ENCODE assay signal across 13 cellular contexts in the genomic region with DNA sequence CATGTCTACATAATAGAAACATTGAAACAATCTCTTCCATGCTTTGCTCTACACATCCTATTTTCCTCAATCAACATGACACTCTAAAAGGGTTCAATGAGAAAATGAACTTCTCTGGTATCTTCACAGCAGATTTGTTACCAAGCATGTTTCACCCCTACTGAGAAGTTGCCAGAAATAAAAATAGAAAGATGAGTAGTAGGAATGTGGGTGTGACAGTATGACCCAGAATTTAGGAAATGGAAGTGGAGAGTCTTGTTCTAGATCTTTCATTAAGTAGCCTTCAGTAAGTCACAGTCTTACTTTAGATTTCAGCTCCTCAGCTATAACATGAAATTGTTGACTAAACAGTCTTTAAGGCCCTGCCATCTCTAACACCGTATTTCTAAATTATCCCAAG.
A peak's percentile ranks its signal among the peaks of the same experiment; 100 is the strongest.
DNase-seq lines count a peak whose midpoint lies in the region; TF ChIP-seq lines count a peak whose summit lies in the region.
"Had no signal": no experiment of that assay in that cellular context is flagged by ENCODE, and none has a peak within 500 bp of the region (broad histone marks: within the 10 kb centered on the region; RNA-seq: fewer than 3 reads in every experiment).

No MANE protein-coding gene starts in this region.

- DNase-seq in LHCN-M2 (ENCODE audit: low read depth) (peak; percentile 34), epithelial cell of esophagus (ENCODE audit: low read depth) (peak; percentile 16), ovary (no peak), mesendoderm (no peak)
- no peak for DNase-seq in activated T-cell treated with anti-CD3 and anti-CD28 coated beads, Interleukin-2, amount 50 U/mL, for 24 hours
- DNase-seq: CD8-positive, alpha-beta T cell; COR-L47; DMS53; GF-D8 had no signal

- intact Hi-C loops in ovary (cut with DNase I), result no loop called here

- no peak overlapping the region for H2AK5ac ChIP-seq in mesendoderm (ENCODE audit: low read length)

- no peaks in the 10 kb centered on the region for H3K27me3 Mint-ChIP-seq in activated T-cell treated with anti-CD3 and anti-CD28 coated beads, Interleukin-2, amount 50 U/mL, for 24 hours

- H2BK120ac ChIP-seq in mesendoderm (ENCODE audit: low read depth, low read length), result no peak overlapping the region

- no peak overlapping the region for H2BK5ac ChIP-seq in mesendoderm (ENCODE audit: low read length)

- TF ChIP-seq EP300 in neural cell (conservative IDR thresholded peaks at IDR 0.05; ENCODE audit: poor library complexity, severe bottlenecking), result no peak
- no peak for TF ChIP-seq EP300 in ovary (IDR thresholded peaks at IDR 0.05)

- no peak overlapping the region for H3K4me3 Mint-ChIP-seq in activated T-cell treated with anti-CD3 and anti-CD28 coated beads, Interleukin-2, amount 50 U/mL, for 24 hours
- H3K4me3 Mint-ChIP-seq: CD14-positive monocyte; CD8-positive, alpha-beta T cell had no signal

- H3K56ac ChIP-seq in mesendoderm (ENCODE audit: low read length), result no peak overlapping the region

- H3K79me2 ChIP-seq in neural cell (replicated peaks; ENCODE audit: insufficient read depth, low read length) (no peaks in the 10 kb centered on the region), mesendoderm (ENCODE audit: control insufficient read depth, insufficient read depth, low read length) (no peaks in the 10 kb centered on the region)

- H3K36me3 ChIP-seq in neural cell (ENCODE audit: insufficient read depth, low read length) (no peaks in the 10 kb centered on the region), skeletal muscle tissue (ENCODE audit: control insufficient read depth in 3 of 3, insufficient read depth in 3 of 3, low read length in 3 of 3) (no peaks in the 10 kb centered on the region), ovary (no peaks in the 10 kb centered on the region), mesendoderm (ENCODE audit: control insufficient read depth, insufficient read depth, low read length) (no peaks in the 10 kb centered on the region)

- 89 to 95% (median 95%) methylated on average over 1 of the region's 1 CpG for WGBS in ovary, 3 donors
- WGBS in mesendoderm (ENCODE audit: extremely low coverage, insufficient coverage, low lambda C conversion rate), result no CpG with 5 or more reads among the region's 1 CpG

- H3K27ac Mint-ChIP-seq in activated T-cell treated with anti-CD3 and anti-CD28 coated beads, Interleukin-2, amount 50 U/mL, for 24 hours, result no peak overlapping the region
- H3K27ac Mint-ChIP-seq: CD14-positive monocyte; CD8-positive, alpha-beta T cell had no signal

- H2AFZ ChIP-seq in neural cell (ENCODE audit: low read depth, low read length), result no peak overlapping the region

- TF ChIP-seq CTCF in epithelial cell of esophagus (IDR thresholded peaks at IDR 0.05; ENCODE audit: insufficient read depth, low read depth, low read length, missing control alignments), result no peak
- no peak for TF ChIP-seq CTCF in neural cell (IDR thresholded peaks at IDR 0.05; ENCODE audit: poor library complexity, severe bottlenecking)
- no peak for TF ChIP-seq CTCF in ovary (IDR thresholded peaks at IDR 0.05)

- no peak for TF ChIP-seq POLR2A in ovary (IDR thresholded peaks at IDR 0.05)

- TF ChIP-seq RAD21 in neural cell (conservative IDR thresholded peaks at IDR 0.05), result no peak

- H3K4me1 ChIP-seq in skeletal muscle tissue (ENCODE audit: control insufficient read depth in 3 of 3, insufficient read depth in 3 of 3, low read length in 3 of 3) (no peaks in the 10 kb centered on the region), ovary (ENCODE audit: insufficient read depth) (no peaks in the 10 kb centered on the region), mesendoderm (ENCODE audit: control insufficient read depth, low read depth, low read length) (no peaks in the 10 kb centered on the region)

- H3K9me3 ChIP-seq in neural cell (ENCODE audit: low read length), result no peaks in the 10 kb centered on the region
- H3K9me3 ChIP-seq in skeletal muscle tissue (ENCODE audit: control insufficient read depth in 3 of 3, low read length in 3 of 3), result peaks cover 0 to 3% (median 1%) of the 10 kb centered on the region in 3 donors
- no peaks in the 10 kb centered on the region for H3K9me3 ChIP-seq in ovary

- H3K4ac ChIP-seq in mesendoderm (ENCODE audit: low read depth, low read length), result no peak overlapping the region

- H3K9me3 Mint-ChIP-seq in activated T-cell treated with anti-CD3 and anti-CD28 coated beads, Interleukin-2, amount 50 U/mL, for 24 hours, result peaks cover 6% of the 10 kb centered on the region

- no peaks in the 10 kb centered on the region for H3K27me3 ChIP-seq in neural cell (ENCODE audit: insufficient read depth, low read depth, low read length)
- no peaks in the 10 kb centered on the region for H3K27me3 ChIP-seq in skeletal muscle tissue (ENCODE audit: control insufficient read depth in 3 of 3, insufficient read depth in 3 of 3, low read length in 3 of 3)
- H3K27me3 ChIP-seq in ovary, result no peaks in the 10 kb centered on the region
- no peaks in the 10 kb centered on the region for H3K27me3 ChIP-seq in mesendoderm (ENCODE audit: insufficient read depth, low read length, poor library complexity)

- no peaks in the 10 kb centered on the region for H3K79me1 ChIP-seq in mesendoderm (ENCODE audit: low read length)

- no peak overlapping the region for H3K4me2 ChIP-seq in neural cell (ENCODE audit: low read length)
- H3K4me2 ChIP-seq in mesendoderm (ENCODE audit: low read length), result no peak overlapping the region

- no peak overlapping the region for H3K23ac ChIP-seq in mesendoderm (ENCODE audit: low read length)

- no peaks in the 10 kb centered on the region for H3K4me1 Mint-ChIP-seq in activated T-cell treated with anti-CD3 and anti-CD28 coated beads, Interleukin-2, amount 50 U/mL, for 24 hours (ENCODE audit: low read depth)
- H3K4me1 Mint-ChIP-seq: CD14-positive monocyte had no signal

- H2BK15ac ChIP-seq in mesendoderm (replicated peaks; ENCODE audit: low read depth), result no peak overlapping the region

- H3K18ac ChIP-seq in mesendoderm (ENCODE audit: low read length), result no peak overlapping the region

- no peak overlapping the region for H4K5ac ChIP-seq in mesendoderm (ENCODE audit: low read length)

- no peak overlapping the region for H4K8ac ChIP-seq in mesendoderm (ENCODE audit: low read depth, low read length)

- H3K9me2 ChIP-seq in neural cell (ENCODE audit: insufficient read depth, low read length), result no peaks in the 10 kb centered on the region

- H3K36me3 Mint-ChIP-seq in activated T-cell treated with anti-CD3 and anti-CD28 coated beads, Interleukin-2, amount 50 U/mL, for 24 hours (ENCODE audit: low read depth), result no peaks in the 10 kb centered on the region
- H3K36me3 Mint-ChIP-seq: CD14-positive monocyte; CD8-positive, alpha-beta T cell had no signal

- no peaks in the 10 kb centered on the region for H4K20me1 ChIP-seq in neural cell (ENCODE audit: insufficient read depth)

- H3K27ac ChIP-seq in neural cell (ENCODE audit: low read length) (peak overlapping the region; percentile 9), skeletal muscle tissue (ENCODE audit: low read depth, low read length) (peak overlapping the region; percentile 27), ovary (no peak overlapping the region), mesendoderm (ENCODE audit: low read depth, low read length) (no peak overlapping the region)
- H3K27ac ChIP-seq: HL-60 had no signal

- no peaks in the 10 kb centered on the region for H3F3A ChIP-seq in neural cell (ENCODE audit: insufficient read depth, low read length, poor library complexity, severe bottlenecking)

- no peak overlapping the region for H3K4me3 ChIP-seq in epithelial cell of esophagus (ENCODE audit: low read length)
- H3K4me3 ChIP-seq in neural cell (ENCODE audit: low read length), result no peak overlapping the region
- H3K4me3 ChIP-seq in skeletal muscle tissue (ENCODE audit: low read length in 3 of 3), result no peak overlapping the region
- H3K4me3 ChIP-seq in ovary, result no peak overlapping the region
- H3K4me3 ChIP-seq in mesendoderm (ENCODE audit: low read length), result no peak overlapping the region

- H3K9ac ChIP-seq in neural cell (ENCODE audit: low read length), result no peak overlapping the region
- H3K9ac ChIP-seq in skeletal muscle tissue (ENCODE audit: low read depth in 1 of 3, low read length in 3 of 3), result no peak overlapping the region
- H3K9ac ChIP-seq in mesendoderm (ENCODE audit: low read length), result no peak overlapping the region

TF ChIP-seq in neural cell, 6 proteins besides CTCF, POLR2A, EP300 and RAD21:
- TF ChIP-seq MXI1 (conservative IDR thresholded peaks at IDR 0.05; ENCODE audit: poor library complexity, severe bottlenecking), result no peak
- TF ChIP-seq SMC3 (conservative IDR thresholded peaks at IDR 0.05; ENCODE audit: poor library complexity), result no peak
- TF ChIP-seq, protein P1, sequence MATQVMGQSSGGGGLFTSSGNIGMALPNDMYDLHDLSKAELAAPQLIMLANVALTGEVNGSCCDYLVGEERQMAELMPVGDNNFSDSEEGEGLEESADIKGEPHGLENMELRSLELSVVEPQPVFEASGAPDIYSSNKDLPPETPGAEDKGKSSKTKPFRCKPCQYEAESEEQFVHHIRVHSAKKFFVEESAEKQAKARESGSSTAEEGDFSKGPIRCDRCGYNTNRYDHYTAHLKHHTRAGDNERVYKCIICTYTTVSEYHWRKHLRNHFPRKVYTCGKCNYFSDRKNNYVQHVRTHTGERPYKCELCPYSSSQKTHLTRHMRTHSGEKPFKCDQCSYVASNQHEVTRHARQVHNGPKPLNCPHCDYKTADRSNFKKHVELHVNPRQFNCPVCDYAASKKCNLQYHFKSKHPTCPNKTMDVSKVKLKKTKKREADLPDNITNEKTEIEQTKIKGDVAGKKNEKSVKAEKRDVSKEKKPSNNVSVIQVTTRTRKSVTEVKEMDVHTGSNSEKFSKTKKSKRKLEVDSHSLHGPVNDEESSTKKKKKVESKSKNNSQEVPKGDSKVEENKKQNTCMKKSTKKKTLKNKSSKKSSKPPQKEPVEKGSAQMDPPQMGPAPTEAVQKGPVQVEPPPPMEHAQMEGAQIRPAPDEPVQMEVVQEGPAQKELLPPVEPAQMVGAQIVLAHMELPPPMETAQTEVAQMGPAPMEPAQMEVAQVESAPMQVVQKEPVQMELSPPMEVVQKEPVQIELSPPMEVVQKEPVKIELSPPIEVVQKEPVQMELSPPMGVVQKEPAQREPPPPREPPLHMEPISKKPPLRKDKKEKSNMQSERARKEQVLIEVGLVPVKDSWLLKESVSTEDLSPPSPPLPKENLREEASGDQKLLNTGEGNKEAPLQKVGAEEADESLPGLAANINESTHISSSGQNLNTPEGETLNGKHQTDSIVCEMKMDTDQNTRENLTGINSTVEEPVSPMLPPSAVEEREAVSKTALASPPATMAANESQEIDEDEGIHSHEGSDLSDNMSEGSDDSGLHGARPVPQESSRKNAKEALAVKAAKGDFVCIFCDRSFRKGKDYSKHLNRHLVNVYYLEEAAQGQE (IDR thresholded peaks at IDR 0.05; ENCODE audit: borderline replicate concordance), result no peak
- TF ChIP-seq TAF1 (IDR thresholded peaks at IDR 0.05; ENCODE audit: low read depth), result no peak
- no peak for TF ChIP-seq POLR2AphosphoS5 (IDR thresholded peaks at IDR 0.05)
- TF ChIP-seq EZH2 (IDR thresholded peaks at IDR 0.05; ENCODE audit: borderline replicate concordance, insufficient read depth, low read length, poor library complexity, severe bottlenecking), result no peak

Comparison
In these comparisons a context has a peak if more than half of its experiments do, and no peak if none do; other contexts are left out.
1. DNase-seq: peak in LHCN-M2 (single experiment) and epithelial cell of esophagus (single experiment); none in activated T-cell treated with anti-CD3 and anti-CD28 coated beads, Interleukin-2, amount 50 U/mL, for 24 hours (single experiment), ovary (0 of 5) and mesendoderm (single experiment).
2. H3K27ac ChIP-seq: peak in neural cell (single experiment) and skeletal muscle tissue (single experiment); none in ovary (0 of 2) and mesendoderm (single experiment).